Comparison of ENCODE assay signal across 28 cellular contexts in genomic region chr2:219020604-219021365, GRCh38. TPM values are rescaled to one million over a fixed set of nuclear protein-coding genes. Genes with fewer than 3 reads are reported as not detected.
DNase-seq lines count a peak whose midpoint lies in the region; ATAC-seq and TF ChIP-seq lines count a peak whose summit lies in the region.
"Had no signal": no experiment of that assay in that cellular context is flagged by ENCODE, and none has a peak within 500 bp of the region (broad histone marks: within the 10 kb centered on the region; RNA-seq: fewer than 3 reads in every experiment).

No MANE protein-coding gene starts in this region.

- DNase-seq in CD14-positive monocyte (ENCODE audit: low spot score) (peak; percentile 32), M059J (ENCODE audit: low read depth) (peak; percentile 19), left lung (no peak), coronary artery (ENCODE audit: low spot score) (no peak), mesenchymal stem cell (no peak), HEK293T (ENCODE audit: extremely low spot score) (no peak), body of pancreas (no peak)
- DNase-seq: activated CD4-positive, alpha-beta T cell treated with anti-CD3 and anti-CD28 coated beads for 1 hour; activated naive CD4-positive, alpha-beta T cell treated with anti-CD3 and anti-CD28 coated beads, Interleukin-2, amount 10 ng/mL, durations not matched to agents 7 days and 5 days; activated T-cell treated with anti-CD3 and anti-CD28 coated beads, Interleukin-2, amount 50 U/mL, for 4 hours; caudate nucleus; CD4-positive, CD25-positive, alpha-beta regulatory T cell; DMS153; foreskin keratinocyte; GF-D8; HCEC 1CT; immature natural killer cell; Kasumi-1; NCI-H1417 treated with DMSO at 0.1 percent for 48 hours; NCI-H524 treated with DMSO at 0.1 percent for 48 hours; nephron progenitor cell; RPMI8226; testis had no signal

- CTCF ChIA-PET in HEK293T (lab: Yijun Ruan, JAX), result interaction anchor here (2.0 kb wide), 1 partner anchor 9 kb away, joined by 10 read pairs; no protein-coding TSS in a partner anchor

- no peak overlapping the region for H3K18ac ChIP-seq in mesenchymal stem cell (ENCODE audit: low read depth in 1 of 2, low read length in 2 of 2)

- H3K27ac ChIP-seq in left lung (no peak overlapping the region), coronary artery (no peak overlapping the region), mesenchymal stem cell (ENCODE audit: low read length, poor library complexity, severe bottlenecking) (no peak overlapping the region), body of pancreas (no peak overlapping the region)
- H3K27ac ChIP-seq: foreskin keratinocyte, hepatocyte, testis had no signal

- H3K9me3 Mint-ChIP-seq in CD14-positive monocyte, result no peaks in the 10 kb centered on the region
- H3K9me3 Mint-ChIP-seq in activated T-helper 17 cell treated with anti-CD3 and anti-CD28 coated beads, Interleukin-2, amount 50 U/mL, for 72 hours, result no peaks in the 10 kb centered on the region
- H3K9me3 Mint-ChIP-seq: activated naive CD4-positive, alpha-beta T cell treated with anti-CD3 and anti-CD28 coated beads, Interleukin-2, amount 10 ng/mL, durations not matched to agents 7 days and 5 days; activated T-cell treated with anti-CD3 and anti-CD28 coated beads, Interleukin-2, amount 50 U/mL, for 4 hours; CD4-positive, CD25-positive, alpha-beta regulatory T cell; immature natural killer cell; nephron progenitor cell had no signal

- peak; percentile 9 for ATAC-seq in activated T-helper 17 cell treated with anti-CD3 and anti-CD28 coated beads, Interleukin-2, amount 50 U/mL, for 72 hours (replicated peaks)
- ATAC-seq in left lung (peak; percentile 54), body of pancreas (no peak)
- ATAC-seq: activated T-cell treated with anti-CD3 and anti-CD28 coated beads, Interleukin-2, amount 50 U/mL, for 4 hours; foreskin keratinocyte; mucosa of descending colon had no signal

- TF ChIP-seq CTCF in CD14-positive monocyte (IDR thresholded peaks at IDR 0.05), result no peak
- no peak for TF ChIP-seq CTCF in left lung (IDR thresholded peaks at IDR 0.05)
- TF ChIP-seq CTCF in coronary artery (IDR thresholded peaks at IDR 0.05), result no peak
- TF ChIP-seq CTCF in body of pancreas (IDR thresholded peaks at IDR 0.05), result no peak

- no peaks in the 10 kb centered on the region for H3K4me1 ChIP-seq in left lung
- no peaks in the 10 kb centered on the region for H3K4me1 ChIP-seq in mesenchymal stem cell (ENCODE audit: control insufficient read depth, insufficient read depth, low read depth, low read length)
- no peaks in the 10 kb centered on the region for H3K4me1 ChIP-seq in body of pancreas
- H3K4me1 ChIP-seq: foreskin keratinocyte, testis had no signal

- H2BK120ac ChIP-seq in mesenchymal stem cell (ENCODE audit: low read depth, low read length), result no peak overlapping the region

- H3K4me3 Mint-ChIP-seq in CD14-positive monocyte, result no peak overlapping the region
- no peak overlapping the region for H3K4me3 Mint-ChIP-seq in activated T-helper 17 cell treated with anti-CD3 and anti-CD28 coated beads, Interleukin-2, amount 50 U/mL, for 72 hours
- H3K4me3 Mint-ChIP-seq: activated naive CD4-positive, alpha-beta T cell treated with anti-CD3 and anti-CD28 coated beads, Interleukin-2, amount 10 ng/mL, durations not matched to agents 7 days and 5 days; activated T-cell treated with anti-CD3 and anti-CD28 coated beads, Interleukin-2, amount 50 U/mL, for 4 hours; CD4-positive, CD25-positive, alpha-beta regulatory T cell; immature natural killer cell; nephron progenitor cell had no signal

- H3K4ac ChIP-seq in mesenchymal stem cell (ENCODE audit: low read depth in 1 of 2, low read length in 2 of 2), result no peak overlapping the region

- H3K4me3 ChIP-seq in left lung (no peak overlapping the region), coronary artery (no peak overlapping the region), mesenchymal stem cell (ENCODE audit: insufficient read depth in 1 of 2, low read depth in 1 of 2, low read length in 2 of 2) (no peak overlapping the region), body of pancreas (no peak overlapping the region)
- H3K4me3 ChIP-seq: hepatocyte, mucosa of descending colon, testis had no signal

- H4K91ac ChIP-seq in mesenchymal stem cell (ENCODE audit: low read length), result no peak overlapping the region

- H3K14ac ChIP-seq in mesenchymal stem cell (ENCODE audit: low read length in 2 of 2), result no peak overlapping the region

- H3K27me3 ChIP-seq in left lung (peaks cover 0 to 10% of the 10 kb centered on the region in 2 donors), mesenchymal stem cell (ENCODE audit: control insufficient read depth in 1 of 2, insufficient read depth in 1 of 2, low read length in 2 of 2) (peaks cover 80 to 90% of the 10 kb centered on the region in 2 experiments), body of pancreas (no peaks in the 10 kb centered on the region)
- H3K27me3 ChIP-seq: hepatocyte, testis had no signal

- H2BK15ac ChIP-seq in mesenchymal stem cell (ENCODE audit: low read depth, poor library complexity, severe bottlenecking), result no peak overlapping the region

- intact Hi-C loops in CD14-positive monocyte (cut with micrococcal nuclease) (no loop called here), left lung (cut with DNase I) (no loop called here), body of pancreas (cut with DNase I) (no loop called here)

- peaks cover 6 to 7% (median 7%) of the 10 kb centered on the region in 3 donors for H3K27me3 Mint-ChIP-seq in CD14-positive monocyte (ENCODE audit: low read depth in 3 of 3)
- peaks cover 3% of the 10 kb centered on the region for H3K27me3 Mint-ChIP-seq in activated T-helper 17 cell treated with anti-CD3 and anti-CD28 coated beads, Interleukin-2, amount 50 U/mL, for 72 hours

- peak overlapping the region in 1 of 7 donors; percentile 78 for H3K27ac Mint-ChIP-seq in CD14-positive monocyte
- H3K27ac Mint-ChIP-seq in activated T-helper 17 cell treated with anti-CD3 and anti-CD28 coated beads, Interleukin-2, amount 50 U/mL, for 72 hours, result no peak overlapping the region
- H3K27ac Mint-ChIP-seq: activated naive CD4-positive, alpha-beta T cell treated with anti-CD3 and anti-CD28 coated beads, Interleukin-2, amount 10 ng/mL, durations not matched to agents 7 days and 5 days; immature natural killer cell; nephron progenitor cell had no signal

- H2BK5ac ChIP-seq in mesenchymal stem cell (ENCODE audit: low read depth, low read length, poor library complexity, severe bottlenecking), result no peak overlapping the region

- H2AFZ ChIP-seq in mesenchymal stem cell (ENCODE audit: low read depth, low read length), result no peak overlapping the region
- H2AFZ ChIP-seq: hepatocyte had no signal

- H3K9ac ChIP-seq in mesenchymal stem cell (ENCODE audit: low read length), result no peak overlapping the region

- no peak overlapping the region for H2BK12ac ChIP-seq in mesenchymal stem cell (ENCODE audit: low read length in 2 of 2)

- no peak overlapping the region for H3K23ac ChIP-seq in mesenchymal stem cell (ENCODE audit: low read length in 2 of 2)

- peaks cover 11% of the 10 kb centered on the region for H3K4me1 Mint-ChIP-seq in CD14-positive monocyte
- H3K4me1 Mint-ChIP-seq in activated T-helper 17 cell treated with anti-CD3 and anti-CD28 coated beads, Interleukin-2, amount 50 U/mL, for 72 hours, result no peaks in the 10 kb centered on the region
- H3K4me1 Mint-ChIP-seq: activated naive CD4-positive, alpha-beta T cell treated with anti-CD3 and anti-CD28 coated beads, Interleukin-2, amount 10 ng/mL, durations not matched to agents 7 days and 5 days; CD4-positive, CD25-positive, alpha-beta regulatory T cell; immature natural killer cell; nephron progenitor cell had no signal

- H3K36me3 ChIP-seq in left lung (no peaks in the 10 kb centered on the region), mesenchymal stem cell (ENCODE audit: control insufficient read depth in 1 of 2, insufficient read depth in 2 of 2, low read depth in 1 of 2, low read length in 2 of 2) (no peaks in the 10 kb centered on the region), body of pancreas (replicated peaks in 1 of 2; ENCODE audit: insufficient read depth in 1 of 2, low read depth in 2 of 2) (no peaks in the 10 kb centered on the region)

- H3K4me2 ChIP-seq in mesenchymal stem cell (ENCODE audit: low read length, poor library complexity, severe bottlenecking), result no peak overlapping the region
- H3K4me2 ChIP-seq: hepatocyte had no signal

- H3K79me1 ChIP-seq in mesenchymal stem cell (replicated peaks; ENCODE audit: low read length, poor library complexity, severe bottlenecking), result no peaks in the 10 kb centered on the region

- POLR2A ChIA-PET in HEK293T (lab: Yijun Ruan, JAX), result no interaction called here

- H3K9me3 ChIP-seq in left lung (no peaks in the 10 kb centered on the region), mesenchymal stem cell (ENCODE audit: control insufficient read depth, low read length) (no peaks in the 10 kb centered on the region), body of pancreas (no peaks in the 10 kb centered on the region)
- H3K9me3 ChIP-seq: mucosa of descending colon, testis had no signal

- no peak overlapping the region for H4K8ac ChIP-seq in mesenchymal stem cell (ENCODE audit: low read length)

- no peak for TF ChIP-seq POLR2A in body of pancreas (IDR thresholded peaks at IDR 0.05)

- 77% methylated on average over 7 of the region's 11 CpGs for WGBS in mesenchymal stem cell
- 78 to 82% methylated on average over 9 to 11 of the region's 11 CpGs for WGBS in body of pancreas, 2 donors

- H3K36me3 Mint-ChIP-seq in CD14-positive monocyte, result no peaks in the 10 kb centered on the region
- no peaks in the 10 kb centered on the region for H3K36me3 Mint-ChIP-seq in activated T-helper 17 cell treated with anti-CD3 and anti-CD28 coated beads, Interleukin-2, amount 50 U/mL, for 72 hours (ENCODE audit: low read depth)
- H3K36me3 Mint-ChIP-seq: activated naive CD4-positive, alpha-beta T cell treated with anti-CD3 and anti-CD28 coated beads, Interleukin-2, amount 10 ng/mL, durations not matched to agents 7 days and 5 days; CD4-positive, CD25-positive, alpha-beta regulatory T cell; immature natural killer cell had no signal

- no peak overlapping the region for H2AK5ac ChIP-seq in mesenchymal stem cell (ENCODE audit: low read length, severe bottlenecking)

RNA-seq across cellular contexts. Expression of gene CFAP65, which starts 20.5 kb away (rescaled TPM):
- polyA plus RNA-seq in CD14-positive monocyte, result not detected
- total RNA-seq in M059J (2014; rRNA removed; shearing (Covaris generic)), result not detected in 2 replicates
- not detected for total RNA-seq in activated T-helper 17 cell treated with anti-CD3 and anti-CD28 coated beads, Interleukin-2, amount 50 U/mL, for 72 hours
- total RNA-seq in left lung (1 to 10 TPM in 1 of 2 donors, not detected in 1; 4.3 TPM), body of pancreas (not detected)
- polyA plus RNA-seq in mesenchymal stem cell (2013, experiment 1 of 2), result 0.01 TPM
- polyA plus RNA-seq in mesenchymal stem cell (2013, experiment 2 of 2), result not detected
- total RNA-seq: activated T-cell treated with anti-CD3 and anti-CD28 coated beads, Interleukin-2, amount 50 U/mL, for 4 hours; CD4-positive, CD25-positive, alpha-beta regulatory T cell; foreskin keratinocyte; HT1080; liver had no signal
- polyA plus RNA-seq: CD4-positive, CD25-positive, alpha-beta regulatory T cell; foreskin keratinocyte; immature natural killer cell; liver had no signal

RNA-seq across cellular contexts. Expression of gene CRYBA2, which starts 27.6 kb away (rescaled TPM):
- polyA plus RNA-seq in CD14-positive monocyte, result not detected
- total RNA-seq in M059J (2014; rRNA removed; shearing (Covaris generic)), result 0.17 TPM in 1 of 2 replicates, not detected in the other
- not detected for total RNA-seq in activated T-helper 17 cell treated with anti-CD3 and anti-CD28 coated beads, Interleukin-2, amount 50 U/mL, for 72 hours
- not detected for total RNA-seq in left lung
- not detected for polyA plus RNA-seq in mesenchymal stem cell (2013, experiment 1 of 2)
- polyA plus RNA-seq in mesenchymal stem cell (2013, experiment 2 of 2), result not detected
- total RNA-seq in body of pancreas, result 10 to 100 TPM; 23.1 to 26.4 TPM
- total RNA-seq: activated T-cell treated with anti-CD3 and anti-CD28 coated beads, Interleukin-2, amount 50 U/mL, for 4 hours; CD4-positive, CD25-positive, alpha-beta regulatory T cell; foreskin keratinocyte; HT1080; liver had no signal
- polyA plus RNA-seq: CD4-positive, CD25-positive, alpha-beta regulatory T cell; foreskin keratinocyte; hepatocyte; immature natural killer cell; liver had no signal

RNA-seq across cellular contexts. Expression of gene FEV, which starts 35.8 kb away (rescaled TPM):
- polyA plus RNA-seq in CD14-positive monocyte, result not detected
- total RNA-seq in M059J (2014; rRNA removed; shearing (Covaris generic)), result not detected in 2 replicates
- total RNA-seq in activated T-helper 17 cell treated with anti-CD3 and anti-CD28 coated beads, Interleukin-2, amount 50 U/mL, for 72 hours, result not detected
- total RNA-seq in left lung (not detected), body of pancreas (not detected)
- not detected for polyA plus RNA-seq in mesenchymal stem cell (2013, experiment 1 of 2)
- not detected for polyA plus RNA-seq in mesenchymal stem cell (2013, experiment 2 of 2)
- total RNA-seq: activated T-cell treated with anti-CD3 and anti-CD28 coated beads, Interleukin-2, amount 50 U/mL, for 4 hours; CD4-positive, CD25-positive, alpha-beta regulatory T cell; foreskin keratinocyte; HT1080; liver; testis had no signal
- polyA plus RNA-seq: CD4-positive, CD25-positive, alpha-beta regulatory T cell; foreskin keratinocyte; immature natural killer cell; liver had no signal

RNA-seq across cellular contexts. Expression of gene IHH, which starts 39.9 kb away (rescaled TPM):
- polyA plus RNA-seq in CD14-positive monocyte, result not detected
- not detected in 2 replicates for total RNA-seq in M059J (2014; rRNA removed; shearing (Covaris generic))
- total RNA-seq in activated T-helper 17 cell treated with anti-CD3 and anti-CD28 coated beads, Interleukin-2, amount 50 U/mL, for 72 hours, result under 1 TPM; 0.28 to 0.29 TPM
- total RNA-seq in left lung (1 to 10 TPM; 1.0 to 1.7 TPM), body of pancreas (1 to 10 TPM in 1 of 2 donors, not detected in 1; 1.0 TPM)
- polyA plus RNA-seq in mesenchymal stem cell (2013, experiment 1 of 2), result not detected
- not detected for polyA plus RNA-seq in mesenchymal stem cell (2013, experiment 2 of 2)
- total RNA-seq: CD4-positive, CD25-positive, alpha-beta regulatory T cell; foreskin keratinocyte; HT1080 had no signal
- polyA plus RNA-seq: CD4-positive, CD25-positive, alpha-beta regulatory T cell; immature natural killer cell had no signal

Comparison
In these comparisons a context has a peak if more than half of its experiments do, and no peak if none do; other contexts are left out.
1. DNase-seq: peak in CD14-positive monocyte (single experiment) and M059J (single experiment); none in left lung (0 of 2), coronary artery (single experiment), mesenchymal stem cell (single experiment), HEK293T (single experiment) and body of pancreas (0 of 4).
2. RNA of gene CRYBA2, which starts 27.6 kb away (total RNA-seq): 23.1 to 26.4 TPM in body of pancreas; not detected in left lung, 0.17 TPM in M059J and not detected in activated T-helper 17 cell treated with anti-CD3 and anti-CD28 coated beads, Interleukin-2, amount 50 U/mL, for 72 hours; every median in the first group is over 10 times any median in the second.